In the genomic region with DNA sequence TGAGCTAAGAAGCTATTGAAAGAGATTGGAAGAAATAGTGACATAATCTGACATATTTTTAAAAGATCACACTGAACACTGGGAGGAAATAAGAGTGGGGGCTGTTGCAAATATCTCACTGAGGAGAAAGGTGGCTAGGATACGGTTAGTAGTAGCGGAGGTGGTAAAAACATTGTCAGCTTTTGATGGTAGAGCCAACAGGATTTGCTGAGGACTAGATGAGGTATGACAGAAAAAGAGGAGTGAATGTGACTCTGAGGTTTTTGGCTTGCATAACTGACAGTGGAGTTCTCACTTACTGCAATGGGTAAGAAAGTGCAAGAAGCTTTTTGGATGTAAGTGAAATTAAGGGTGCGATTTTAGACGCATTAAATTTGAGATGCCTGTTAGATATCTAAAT, we compare ENCODE assay signal across 1 cellular context.
TF ChIP-seq lines count a peak whose summit lies in the region.

No MANE protein-coding gene starts in this region.

TF ChIP-seq in GM23338, 12 proteins besides CTCF, POLR2A, EP300 and RAD21 (continued from another document):
- TF ChIP-seq, protein P1, sequence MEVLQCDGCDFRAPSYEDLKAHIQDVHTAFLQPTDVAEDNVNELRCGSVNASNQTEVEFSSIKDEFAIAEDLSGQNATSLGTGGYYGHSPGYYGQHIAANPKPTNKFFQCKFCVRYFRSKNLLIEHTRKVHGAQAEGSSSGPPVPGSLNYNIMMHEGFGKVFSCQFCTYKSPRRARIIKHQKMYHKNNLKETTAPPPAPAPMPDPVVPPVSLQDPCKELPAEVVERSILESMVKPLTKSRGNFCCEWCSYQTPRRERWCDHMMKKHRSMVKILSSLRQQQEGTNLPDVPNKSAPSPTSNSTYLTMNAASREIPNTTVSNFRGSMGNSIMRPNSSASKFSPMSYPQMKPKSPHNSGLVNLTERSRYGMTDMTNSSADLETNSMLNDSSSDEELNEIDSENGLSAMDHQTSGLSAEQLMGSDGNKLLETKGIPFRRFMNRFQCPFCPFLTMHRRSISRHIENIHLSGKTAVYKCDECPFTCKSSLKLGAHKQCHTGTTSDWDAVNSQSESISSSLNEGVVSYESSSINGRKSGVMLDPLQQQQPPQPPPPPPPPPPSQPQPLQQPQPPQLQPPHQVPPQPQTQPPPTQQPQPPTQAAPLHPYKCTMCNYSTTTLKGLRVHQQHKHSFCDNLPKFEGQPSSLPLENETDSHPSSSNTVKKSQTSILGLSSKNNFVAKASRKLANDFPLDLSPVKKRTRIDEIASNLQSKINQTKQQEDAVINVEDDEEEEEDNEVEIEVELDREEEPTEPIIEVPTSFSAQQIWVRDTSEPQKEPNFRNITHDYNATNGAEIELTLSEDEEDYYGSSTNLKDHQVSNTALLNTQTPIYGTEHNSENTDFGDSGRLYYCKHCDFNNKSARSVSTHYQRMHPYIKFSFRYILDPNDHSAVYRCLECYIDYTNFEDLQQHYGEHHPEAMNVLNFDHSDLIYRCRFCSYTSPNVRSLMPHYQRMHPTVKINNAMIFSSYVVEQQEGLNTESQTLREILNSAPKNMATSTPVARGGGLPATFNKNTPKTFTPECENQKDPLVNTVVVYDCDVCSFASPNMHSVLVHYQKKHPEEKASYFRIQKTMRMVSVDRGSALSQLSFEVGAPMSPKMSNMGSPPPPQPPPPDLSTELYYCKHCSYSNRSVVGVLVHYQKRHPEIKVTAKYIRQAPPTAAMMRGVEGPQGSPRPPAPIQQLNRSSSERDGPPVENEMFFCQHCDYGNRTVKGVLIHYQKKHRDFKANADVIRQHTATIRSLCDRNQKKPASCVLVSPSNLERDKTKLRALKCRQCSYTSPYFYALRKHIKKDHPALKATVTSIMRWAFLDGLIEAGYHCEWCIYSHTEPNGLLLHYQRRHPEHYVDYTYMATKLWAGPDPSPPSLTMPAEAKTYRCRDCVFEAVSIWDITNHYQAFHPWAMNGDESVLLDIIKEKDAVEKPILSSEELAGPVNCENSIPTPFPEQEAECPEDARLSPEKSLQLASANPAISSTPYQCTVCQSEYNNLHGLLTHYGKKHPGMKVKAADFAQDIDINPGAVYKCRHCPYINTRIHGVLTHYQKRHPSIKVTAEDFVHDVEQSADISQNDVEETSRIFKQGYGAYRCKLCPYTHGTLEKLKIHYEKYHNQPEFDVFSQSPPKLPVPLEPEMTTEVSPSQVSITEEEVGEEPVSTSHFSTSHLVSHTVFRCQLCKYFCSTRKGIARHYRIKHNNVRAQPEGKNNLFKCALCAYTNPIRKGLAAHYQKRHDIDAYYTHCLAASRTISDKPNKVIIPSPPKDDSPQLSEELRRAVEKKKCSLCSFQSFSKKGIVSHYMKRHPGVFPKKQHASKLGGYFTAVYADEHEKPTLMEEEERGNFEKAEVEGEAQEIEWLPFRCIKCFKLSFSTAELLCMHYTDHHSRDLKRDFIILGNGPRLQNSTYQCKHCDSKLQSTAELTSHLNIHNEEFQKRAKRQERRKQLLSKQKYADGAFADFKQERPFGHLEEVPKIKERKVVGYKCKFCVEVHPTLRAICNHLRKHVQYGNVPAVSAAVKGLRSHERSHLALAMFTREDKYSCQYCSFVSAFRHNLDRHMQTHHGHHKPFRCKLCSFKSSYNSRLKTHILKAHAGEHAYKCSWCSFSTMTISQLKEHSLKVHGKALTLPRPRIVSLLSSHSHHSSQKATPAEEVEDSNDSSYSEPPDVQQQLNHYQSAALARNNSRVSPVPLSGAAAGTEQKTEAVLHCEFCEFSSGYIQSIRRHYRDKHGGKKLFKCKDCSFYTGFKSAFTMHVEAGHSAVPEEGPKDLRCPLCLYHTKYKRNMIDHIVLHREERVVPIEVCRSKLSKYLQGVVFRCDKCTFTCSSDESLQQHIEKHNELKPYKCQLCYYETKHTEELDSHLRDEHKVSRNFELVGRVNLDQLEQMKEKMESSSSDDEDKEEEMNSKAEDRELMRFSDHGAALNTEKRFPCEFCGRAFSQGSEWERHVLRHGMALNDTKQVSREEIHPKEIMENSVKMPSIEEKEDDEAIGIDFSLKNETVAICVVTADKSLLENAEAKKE (CRISPR knock-in tag; IDR thresholded peaks at IDR 0.05) = no peak
- TF ChIP-seq ZNF331 (CRISPR knock-in tag; IDR thresholded peaks at IDR 0.05; ENCODE audit: low read depth) = no peak
